In the genomic region with DNA sequence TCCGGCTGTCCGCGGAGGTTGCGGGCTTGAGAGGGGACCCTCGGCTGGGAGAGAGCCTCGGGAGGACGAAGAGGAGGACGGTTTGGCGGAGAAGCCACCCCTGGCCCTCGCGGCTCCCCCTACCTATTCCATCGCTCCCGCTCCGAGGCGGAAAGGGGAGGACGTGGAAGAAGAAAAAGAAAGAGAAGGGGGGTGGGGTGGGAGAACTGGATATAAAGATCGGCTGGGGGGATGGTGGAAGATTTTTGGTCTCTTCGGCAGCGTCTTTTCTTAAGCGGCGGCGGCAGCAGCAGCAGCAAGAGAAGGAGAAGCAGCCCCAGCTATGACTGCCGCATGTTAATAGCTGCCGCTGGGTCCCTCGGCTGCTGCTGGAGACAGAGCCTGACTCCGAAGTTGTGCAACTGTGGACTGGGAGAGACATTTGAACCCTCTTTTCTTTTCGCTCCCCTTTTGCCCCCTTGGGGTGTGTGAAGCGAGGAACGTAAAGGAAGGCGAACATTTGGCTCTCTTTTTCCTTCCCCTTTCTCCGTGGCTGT, we compare ENCODE assay signal across 9 cellular contexts. TPM values are rescaled to one million over a fixed set of nuclear protein-coding genes. Genes with fewer than 3 reads are reported as not detected.
DNase-seq lines count a peak whose midpoint lies in the region; ATAC-seq, FAIRE-seq and TF ChIP-seq lines count a peak whose summit lies in the region.
"Had no signal": no experiment of that assay in that cellular context is flagged by ENCODE, and none has a peak within 500 bp of the region (broad histone marks: within the 10 kb centered on the region; RNA-seq: fewer than 3 reads in every experiment).

No MANE protein-coding gene starts in this region.

- H4K20me1 ChIP-seq in keratinocyte (ENCODE audit: control insufficient read depth, extremely low read depth, insufficient read depth, low read length) = no peaks in the 10 kb centered on the region

- H3K27ac Mint-ChIP-seq in activated T-helper 1 cell treated with anti-CD3 and anti-CD28 coated beads, Interleukin-12 subunit alpha, Interleukin-12 subunit beta, Interleukin-2, Interleukin-4 antibody, amounts not matched to agents 30 ng/mL and 10 ng/mL and 1 ng/mL, durations not matched to agents 14 hours and 24 hours and 36 hours = no peak overlapping the region

- peaks cover 3 to 30% of the 10 kb centered on the region in 2 donors for H3K27me3 ChIP-seq in breast epithelium
- peaks cover 37% of the 10 kb centered on the region for H3K27me3 ChIP-seq in keratinocyte (ENCODE audit: control insufficient read depth, extremely low read depth, insufficient read depth, low read length)
- peaks cover 21 to 34% (median 22%) of the 10 kb centered on the region in 5 donors for H3K27me3 ChIP-seq in subcutaneous abdominal adipose tissue (ENCODE audit: control insufficient read depth in 5 of 5, insufficient read depth in 4 of 5, low read length in 5 of 5)

- no peaks in the 10 kb centered on the region for H3K79me2 ChIP-seq in keratinocyte (ENCODE audit: control insufficient read depth, insufficient read depth, low read length)

- no peak for ATAC-seq in GM18519 (IDR thresholded peaks at IDR 0.05; ENCODE audit: low FRiP score, unreplicated experiment)

- H3K4me1 ChIP-seq in breast epithelium (no peaks in the 10 kb centered on the region), keratinocyte (ENCODE audit: control insufficient read depth, extremely low read depth, insufficient read depth, low read length) (peaks cover 23% of the 10 kb centered on the region), subcutaneous abdominal adipose tissue (ENCODE audit: control insufficient read depth in 5 of 5, insufficient read depth in 5 of 5, low read length in 5 of 5) (peaks cover 0 to 28% (median 15%) of the 10 kb centered on the region in 5 donors)

- H3K4me3 Mint-ChIP-seq in activated T-helper 1 cell treated with anti-CD3 and anti-CD28 coated beads, Interleukin-12 subunit alpha, Interleukin-12 subunit beta, Interleukin-2, Interleukin-4 antibody, amounts not matched to agents 30 ng/mL and 10 ng/mL and 1 ng/mL, durations not matched to agents 14 hours and 24 hours and 36 hours = no peak overlapping the region

- H3K27me3 Mint-ChIP-seq in activated T-helper 1 cell treated with anti-CD3 and anti-CD28 coated beads, Interleukin-12 subunit alpha, Interleukin-12 subunit beta, Interleukin-2, Interleukin-4 antibody, amounts not matched to agents 30 ng/mL and 10 ng/mL and 1 ng/mL, durations not matched to agents 14 hours and 24 hours and 36 hours (ENCODE audit: insufficient read depth) = peaks cover 52% of the 10 kb centered on the region

- no peaks in the 10 kb centered on the region for H3K9me3 Mint-ChIP-seq in activated T-helper 1 cell treated with anti-CD3 and anti-CD28 coated beads, Interleukin-12 subunit alpha, Interleukin-12 subunit beta, Interleukin-2, Interleukin-4 antibody, amounts not matched to agents 30 ng/mL and 10 ng/mL and 1 ng/mL, durations not matched to agents 14 hours and 24 hours and 36 hours

- H3K4me2 ChIP-seq in keratinocyte (ENCODE audit: control insufficient read depth, extremely low read depth, insufficient read depth, low read depth, low read length) = peak overlapping the region; percentile 98

- H3K9me1 ChIP-seq in keratinocyte (ENCODE audit: control insufficient read depth, extremely low read depth, insufficient read depth, low read length) = no peaks in the 10 kb centered on the region

- H3K9me3 ChIP-seq in breast epithelium (no peaks in the 10 kb centered on the region), keratinocyte (ENCODE audit: control insufficient read depth, low read depth, low read length) (no peaks in the 10 kb centered on the region), subcutaneous abdominal adipose tissue (ENCODE audit: control insufficient read depth in 5 of 5, low read length in 5 of 5) (no peaks in the 10 kb centered on the region)

- intact Hi-C loops in breast epithelium (cut with DNase I; ENCODE audit: low total_unique reads) = loop anchor here (1.0 kb wide), 1 partner anchor 19 kb away; no protein-coding TSS in a partner anchor
- intact Hi-C loops in activated T-helper 1 cell treated with anti-CD3 and anti-CD28 coated beads, Interleukin-12 subunit alpha, Interleukin-12 subunit beta, Interleukin-2, Interleukin-4 antibody, amounts not matched to agents 30 ng/mL and 10 ng/mL and 1 ng/mL, durations not matched to agents 14 hours and 24 hours and 36 hours (cut with micrococcal nuclease) = no loop called here

- no peaks in the 10 kb centered on the region for H3K4me1 Mint-ChIP-seq in activated T-helper 1 cell treated with anti-CD3 and anti-CD28 coated beads, Interleukin-12 subunit alpha, Interleukin-12 subunit beta, Interleukin-2, Interleukin-4 antibody, amounts not matched to agents 30 ng/mL and 10 ng/mL and 1 ng/mL, durations not matched to agents 14 hours and 24 hours and 36 hours (ENCODE audit: low read depth)

- TF ChIP-seq POLR2A in breast epithelium (IDR thresholded peaks at IDR 0.05) = no peak

- dilution Hi-C loops in keratinocyte (cut with MboI; ENCODE audit: extremely low pct_ligation_motif_present, low sequenced_read_pairs) = no loop called here

- H2AFZ ChIP-seq in keratinocyte (ENCODE audit: control insufficient read depth, low read length) = peak overlapping the region; percentile 17

- H3K36me3 ChIP-seq in breast epithelium = no peaks in the 10 kb centered on the region
- H3K36me3 ChIP-seq in keratinocyte (ENCODE audit: control insufficient read depth in 2 of 2, extremely low read depth in 1 of 2, insufficient read depth in 2 of 2, low read length in 2 of 2) = no peaks in the 10 kb centered on the region
- H3K36me3 ChIP-seq in subcutaneous abdominal adipose tissue (ENCODE audit: control insufficient read depth in 5 of 5, insufficient read depth in 5 of 5, low read length in 5 of 5) = no peaks in the 10 kb centered on the region

- TF ChIP-seq CTCF in breast epithelium (IDR thresholded peaks at IDR 0.05) (no peak), keratinocyte (optimal IDR thresholded peaks at IDR 0.05 in 1 of 3, IDR thresholded peaks at IDR 0.05 in 1 of 3, conservative IDR thresholded peaks at IDR 0.05 in 1 of 3; ENCODE audit: extremely low read depth in 1 of 3, insufficient read depth in 2 of 3, low read length in 3 of 3) (no peak)

- peak overlapping the region; percentile 53 to 66 (median 55) for H3K4me3 ChIP-seq in breast epithelium
- H3K4me3 ChIP-seq in keratinocyte (ENCODE audit: control insufficient read depth in 2 of 3, extremely low read depth in 1 of 3, insufficient read depth in 2 of 3, low read depth in 1 of 3, low read length in 3 of 3) = peak overlapping the region; percentile 42 to 82 (median 73)
- peak overlapping the region; percentile 55 to 69 (median 59) for H3K4me3 ChIP-seq in subcutaneous abdominal adipose tissue (ENCODE audit: low read depth in 1 of 5, low read length in 5 of 5)

- no peak for FAIRE-seq in keratinocyte (lab: Jason Lieb, UNC)

- H3K9ac ChIP-seq in keratinocyte (ENCODE audit: control insufficient read depth, extremely low read depth, insufficient read depth, low read length) (peak overlapping the region; percentile 14), subcutaneous abdominal adipose tissue (ENCODE audit: low read length in 5 of 5) (peak overlapping the region in 1 of 5 donors; percentile 21)

- peak; percentile 48 for DNase-seq in NCI-H82 (lab: John Stamatoyannopoulos, UW)
- no peak for DNase-seq in NCI-H82 treated with DMSO at 0.1 percent for 48 hours (lab: John Stamatoyannopoulos, UW; ENCODE audit: unreplicated experiment)
- no peak for DNase-seq in breast epithelium (ENCODE audit: low spot score in 2 of 2)
- DNase-seq in keratinocyte (ENCODE audit: low read depth, low spot score) = no peak
- no peak for DNase-seq in activated T-helper 1 cell treated with anti-CD3 and anti-CD28 coated beads, Interleukin-12 subunit alpha, Interleukin-12 subunit beta, Interleukin-2, Interleukin-4 antibody, amounts not matched to agents 30 ng/mL and 10 ng/mL and 1 ng/mL, durations not matched to agents 14 hours and 24 hours and 36 hours (ENCODE audit: low spot score)
- DNase-seq in activated effector memory CD4-positive, alpha-beta T cell treated with Interleukin-2 at 50 U/mL for 16 hours = no peak

- H3K36me3 Mint-ChIP-seq in activated T-helper 1 cell treated with anti-CD3 and anti-CD28 coated beads, Interleukin-12 subunit alpha, Interleukin-12 subunit beta, Interleukin-2, Interleukin-4 antibody, amounts not matched to agents 30 ng/mL and 10 ng/mL and 1 ng/mL, durations not matched to agents 14 hours and 24 hours and 36 hours (ENCODE audit: low read depth) = peaks cover 4% of the 10 kb centered on the region

- no peak overlapping the region for H3K27ac ChIP-seq in breast epithelium
- H3K27ac ChIP-seq in keratinocyte (ENCODE audit: control insufficient read depth, insufficient read depth, low read length) = no peak overlapping the region
- H3K27ac ChIP-seq in subcutaneous abdominal adipose tissue (ENCODE audit: low read depth, low read length) = no peak overlapping the region

RNA-seq across cellular contexts. Expression of a gene that starts 0.9 kb away (rescaled TPM):
- 1 to 10 TPM; 4.2 to 8.2 (median 6.6) TPM for total RNA-seq in breast epithelium
- polyA plus RNA-seq in keratinocyte = 0.16 to 0.55 TPM (median 0.18 TPM) in 3 replicates
- polyA plus RNA-seq in keratinocyte (2011; ENCODE audit: low read depth) = not detected
- 0.10 and 0.29 TPM in 2 replicates for polyA plus RNA-seq in keratinocyte (2011; cell fraction: cytosol; rRNA removed)
- polyA plus RNA-seq in keratinocyte (2011; cell fraction: nucleus; rRNA removed) = 0.83 and 1.0 TPM in 2 replicates
- polyA plus RNA-seq in keratinocyte (2012; ENCODE audit: low replicate concordance) = 0.03 and 0.14 TPM in 2 replicates
- polyA minus RNA-seq in keratinocyte = 0.23 to 2.3 TPM (median 1.5 TPM) in 3 replicates
- not detected for polyA minus RNA-seq in keratinocyte (2011; cell fraction: cytosol; rRNA and poly(A)+ RNA removed)
- polyA minus RNA-seq in keratinocyte (2011; cell fraction: nucleus; rRNA and poly(A)+ RNA removed) = 1.7 and 3.1 TPM in 2 replicates
- not detected in 2 replicates for total RNA-seq in activated T-helper 1 cell treated with anti-CD3 and anti-CD28 coated beads, Interleukin-12 subunit alpha, Interleukin-12 subunit beta, Interleukin-2, Interleukin-4 antibody, amounts not matched to agents 30 ng/mL and 10 ng/mL and 1 ng/mL, durations not matched to agents 14 hours and 24 hours and 36 hours
- total RNA-seq: RPMI7951 had no signal
